Comparison of ENCODE assay signal across 8 cellular contexts in the genomic region with DNA sequence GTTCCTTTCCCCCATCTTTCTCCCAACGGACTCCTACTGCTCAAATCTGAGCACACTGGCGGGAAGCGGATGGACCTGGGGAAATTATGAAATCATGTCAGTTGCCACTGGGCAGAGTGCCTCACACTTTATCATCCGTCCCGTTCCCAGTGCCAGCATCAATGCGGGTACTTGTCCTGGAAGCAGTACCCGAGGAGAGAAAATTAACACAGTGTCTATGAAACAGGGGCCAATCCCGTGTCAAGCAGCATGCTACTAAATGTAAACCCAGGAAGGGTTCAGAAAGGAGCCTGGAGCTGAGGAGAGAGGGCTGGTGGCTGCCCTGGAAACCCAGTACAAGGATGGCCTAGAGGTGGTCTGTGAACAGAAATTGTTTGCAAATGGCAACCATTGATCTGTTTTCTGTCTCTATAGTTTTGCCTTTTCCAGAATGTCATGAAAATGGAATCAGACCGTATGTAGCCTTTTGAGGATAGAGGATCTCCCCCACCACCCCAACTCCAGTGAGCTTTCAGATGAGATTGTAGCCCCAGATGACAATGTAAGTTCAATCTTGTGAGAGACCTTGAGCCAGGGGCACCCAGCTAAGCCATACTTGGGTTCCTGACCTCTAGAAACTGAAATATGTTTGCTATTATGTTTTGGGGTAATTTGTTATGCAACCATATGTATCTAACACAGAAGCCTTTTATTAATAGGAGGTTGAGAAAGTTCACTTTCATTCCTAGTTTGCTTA. TPM values are rescaled to one million over a fixed set of nuclear protein-coding genes. Genes with fewer than 3 reads are reported as not detected.
A peak's percentile ranks its signal among the peaks of the same experiment; 100 is the strongest.
DNase-seq lines count a peak whose midpoint lies in the region; ATAC-seq and TF ChIP-seq lines count a peak whose summit lies in the region.

No MANE protein-coding gene starts in this region.

- H3K9ac ChIP-seq in BLaER1 treated with 17β-estradiol and CSF1 and Interleukin-3, amounts not matched to agents 10 nM and 100 nM: peak overlapping the region in 7 of 11 experiments; percentile 71 to 83 (median 80); a peak in 9 of 22 replicates
- peak overlapping the region; percentile 63 for H3K9ac ChIP-seq in IMR-90 (ENCODE audit: low read depth, low read length)

- peaks cover 0 to 31% (median 26%) of the 10 kb centered on the region in 11 experiments; a peak in 19 of 22 replicates for H3K27me3 ChIP-seq in BLaER1 treated with 17β-estradiol and CSF1 and Interleukin-3, amounts not matched to agents 10 nM and 100 nM
- H3K27me3 ChIP-seq in IMR-90 (ENCODE audit: control insufficient read depth, insufficient read depth, low read length) (no peaks in the 10 kb centered on the region), ascending aorta (no peaks in the 10 kb centered on the region), spleen (replicated peaks in 1 of 7) (peaks cover 0 to 4% (median 0%) of the 10 kb centered on the region in 7 donors)

- no peaks in the 10 kb centered on the region for H4K20me1 ChIP-seq in BLaER1 treated with 17β-estradiol and CSF1 and Interleukin-3, amounts not matched to agents 10 nM and 100 nM
- no peaks in the 10 kb centered on the region for H4K20me1 ChIP-seq in IMR-90 (ENCODE audit: insufficient read depth, low read length)

- H3K23ac ChIP-seq in IMR-90 (ENCODE audit: low read depth, low read length): peak overlapping the region; percentile 57

- ATAC-seq in IMR-90 (ENCODE audit: low read depth): no peak; the same call in 1 of the 2 replicates

- peak overlapping the region; percentile 72; the same call in 1 of the 3 replicates for H2BK15ac ChIP-seq in IMR-90 (ENCODE audit: low read depth, low read length)

- intact Hi-C loops in IMR-90 (cut with micrococcal nuclease) (loop anchor here (2.0 to 5.0 kb wide), 3 partner anchors 53 to 135 kb away; a partner anchor contains a TSS), ascending aorta (cut with DNase I) (loop anchor here (2.0 kb wide), 1 partner anchor 77 kb away; no protein-coding TSS in a partner anchor), spleen (cut with DNase I; ENCODE audit: low total_unique reads) (loop anchor here (10.0 kb wide), 1 partner anchor 63 kb away; no protein-coding TSS in a partner anchor), lower leg skin (cut with DNase I; ENCODE audit: low total_unique reads) (no loop called here)

- H2AK5ac ChIP-seq in IMR-90 (ENCODE audit: low read depth, low read length): peak overlapping the region; percentile 2; the same call in 1 of the 2 replicates

- peaks cover 0 to 16% of the 10 kb centered on the region in 2 experiments; a peak in 1 of 4 replicates for H3K79me1 ChIP-seq in IMR-90 (ENCODE audit: low read depth in 1 of 2, low read length in 2 of 2)

- H4K8ac ChIP-seq in IMR-90 (ENCODE audit: low read depth in 2 of 2, low read length in 2 of 2): peak overlapping the region; percentile 19 to 46; a peak in 2 of 4 replicates

- POLR2A ChIA-PET in IMR-90 (lab: Charles Lee; ENCODE audit: unreplicated experiment): no interaction called here

- peak overlapping the region; percentile 18 for H3K14ac ChIP-seq in IMR-90 (replicated peaks; ENCODE audit: low read depth, low read length)

- peaks cover 17 to 35% (median 26%) of the 10 kb centered on the region in 10 experiments; a peak in 19 of 20 replicates for H3K4me1 ChIP-seq in BLaER1 treated with 17β-estradiol and CSF1 and Interleukin-3, amounts not matched to agents 10 nM and 100 nM
- H3K4me1 ChIP-seq in IMR-90 (ENCODE audit: control insufficient read depth, insufficient read depth, low read length) (peaks cover 22% of the 10 kb centered on the region), ascending aorta (peaks cover 0 to 14% of the 10 kb centered on the region in 2 donors), spleen (peaks cover 0 to 61% (median 19%) of the 10 kb centered on the region in 6 donors)

- BruUV-seq in IMR-90 (replicated peaks; lab: Mats Ljungman, UMichigan): no TSS peak

- H2BK120ac ChIP-seq in IMR-90 (ENCODE audit: low read depth, low read length): peak overlapping the region; percentile 75

- WGBS in IMR-90 (ENCODE audit: extremely low coverage in 2 of 2, insufficient read length in 1 of 2), 2 experiments: 24% methylated on average over 5 of the region's 9 CpGs; no CpG with 5 or more reads in 1 of the 2 experiments
- 25 to 41% (median 37%) methylated on average over 9 of the region's 9 CpGs for WGBS in spleen, 5 donors
- 13% methylated on average over 9 of the region's 9 CpGs for WGBS in lower leg skin, 2 donors

- no peaks in the 10 kb centered on the region for H3K36me3 ChIP-seq in BLaER1 treated with 17β-estradiol and CSF1 and Interleukin-3, amounts not matched to agents 10 nM and 100 nM
- H3K36me3 ChIP-seq in IMR-90 (ENCODE audit: control insufficient read depth, insufficient read depth, low read length) (no peaks in the 10 kb centered on the region), ascending aorta (no peaks in the 10 kb centered on the region), spleen (no peaks in the 10 kb centered on the region)

- TF ChIP-seq CTCF in IMR-90 (conservative IDR thresholded peaks at IDR 0.05; ENCODE audit: low read depth, low read length): no peak
- no peak for TF ChIP-seq CTCF in ascending aorta (IDR thresholded peaks at IDR 0.05)
- no peak for TF ChIP-seq CTCF in spleen (IDR thresholded peaks at IDR 0.05 in 8 of 11, conservative IDR thresholded peaks at IDR 0.05 in 3 of 11)
- no peak for TF ChIP-seq CTCF in lower leg skin (IDR thresholded peaks at IDR 0.05)

- peak overlapping the region; percentile 18; the same call in 1 of the 2 replicates for H4K5ac ChIP-seq in IMR-90 (ENCODE audit: low read depth, low read length)

- 0 out of 22 replicates have a peak overlapping the region, but pooled peaks of 1 of the 11 experiments have one; percentile 74 for H3K27ac ChIP-seq in BLaER1 treated with 17β-estradiol and CSF1 and Interleukin-3, amounts not matched to agents 10 nM and 100 nM
- H3K27ac ChIP-seq in IMR-90 (ENCODE audit: insufficient read depth, low read length): peak overlapping the region; percentile 77
- peak overlapping the region; percentile 50 to 69 for H3K27ac ChIP-seq in ascending aorta
- H3K27ac ChIP-seq in spleen: peak overlapping the region; percentile 28 to 88 (median 82)

- peak overlapping the region; percentile 91 to 100 (median 97) for H3K4me2 ChIP-seq in BLaER1 treated with 17β-estradiol and CSF1 and Interleukin-3, amounts not matched to agents 10 nM and 100 nM
- peak overlapping the region; percentile 78 for H3K4me2 ChIP-seq in IMR-90 (ENCODE audit: low read depth, low read length)

- in situ Hi-C loops in IMR-90 (cut with MboI; ENCODE audit: low sequenced_read_pairs): no loop called here

- H3K4ac ChIP-seq in IMR-90 (ENCODE audit: low read depth, low read length): peak overlapping the region; percentile 44

- H2AFZ ChIP-seq in IMR-90 (replicated peaks; ENCODE audit: low read length, poor library complexity): peak overlapping the region; percentile 88

- H3K9me1 ChIP-seq in IMR-90 (ENCODE audit: insufficient read depth, low read length): peaks cover 18% of the 10 kb centered on the region

- no peak overlapping the region for H2BK5ac ChIP-seq in IMR-90 (ENCODE audit: low read depth, low read length, poor library complexity, severe bottlenecking)

- peak overlapping the region; percentile 45 for H4K91ac ChIP-seq in IMR-90 (ENCODE audit: insufficient read depth, low read depth, low read length)

- H3K4me3 ChIP-seq in BLaER1 treated with 17β-estradiol and CSF1 and Interleukin-3, amounts not matched to agents 10 nM and 100 nM: peak overlapping the region; percentile 57 to 78 (median 70); a peak in 18 of 20 replicates
- H3K4me3 ChIP-seq in IMR-90 (ENCODE audit: insufficient read depth, low read depth, low read length) (peak overlapping the region; percentile 61; the same call in 1 of the 2 replicates), ascending aorta (peak overlapping the region; percentile 82 to 83), iPS-11a (ENCODE audit: low read depth, low read length) (peak overlapping the region; percentile 67), spleen (peak overlapping the region; percentile 57 to 82 (median 70)), lower leg skin (ENCODE audit: low read depth, poor library complexity, severe bottlenecking) (no peak overlapping the region)

- peak overlapping the region; percentile 48 for H2BK20ac ChIP-seq in IMR-90 (ENCODE audit: low read depth, low read length)

- no peak overlapping the region for H2AK9ac ChIP-seq in IMR-90 (replicated peaks; ENCODE audit: low read depth, low read length, poor library complexity)

- H3K18ac ChIP-seq in IMR-90 (ENCODE audit: low read depth, low read length): peak overlapping the region; percentile 46; the same call in 1 of the 2 replicates

- no peak for TF ChIP-seq RAD21 in IMR-90 (IDR thresholded peaks at IDR 0.05; ENCODE audit: low read length)

- no peak overlapping the region; the same call in 1 of the 2 replicates for H3K56ac ChIP-seq in IMR-90 (ENCODE audit: extremely low read depth, insufficient read depth, low read length)

- dilution Hi-C loops in IMR-90 (cut with HindIII; ENCODE audit: low sequenced_read_pairs, unreplicated experiment): no loop called here

- DNase-seq in IMR-90: no peak
- DNase-seq in ascending aorta (ENCODE audit: low spot score in 2 of 2): peak in 1 of 2 donors; percentile 64
- no peak for DNase-seq in spleen
- no peak for DNase-seq in hippocampal formation (lab: John Stamatoyannopoulos, UW)
- DNase-seq in dedifferentiated amniotic fluid mesenchymal stem cell (ENCODE audit: extremely low spot score): no peak
- no peak for DNase-seq in lower leg skin (ENCODE audit: low spot score in 2 of 2)

- CTCF ChIA-PET in IMR-90 (lab: Yijun Ruan, JAX): interaction anchor here (1.0 kb wide), 1 partner anchor 55 kb away, joined by 3 read pairs; no protein-coding TSS in a partner anchor

- H3K9me3 ChIP-seq in BLaER1 treated with 17β-estradiol and CSF1 and Interleukin-3, amounts not matched to agents 10 nM and 100 nM (replicated peaks in 1 of 11): no peaks in the 10 kb centered on the region
- no peaks in the 10 kb centered on the region for H3K9me3 ChIP-seq in IMR-90 (ENCODE audit: control insufficient read depth, insufficient read depth, low read length)
- H3K9me3 ChIP-seq in ascending aorta: no peaks in the 10 kb centered on the region
- no peaks in the 10 kb centered on the region for H3K9me3 ChIP-seq in spleen

- TF ChIP-seq POLR2A in IMR-90 (IDR thresholded peaks at IDR 0.05; ENCODE audit: low read depth, low read length) (no peak), spleen (IDR thresholded peaks at IDR 0.05) (no peak), lower leg skin (IDR thresholded peaks at IDR 0.05) (no peak)

RNA-seq across cellular contexts. Expression of a gene that starts 0.9 kb away (rescaled TPM):
- total RNA-seq in IMR-90 (2012; rRNA removed) (3.8 and 7.2 TPM in 2 replicates), ascending aorta (0.85 TPM), spleen (100 to 1,000 TPM in 1 of 7 donors, 10 to 100 TPM in 5, 1 to 10 TPM in 1; 9.2 to 310 (median 27.8) TPM), lower leg skin (10 to 100 TPM in 1 of 4 donors, 1 to 10 TPM in 3; 1.5 to 12.5 (median 3.9) TPM)
- polyA plus RNA-seq in IMR-90 (2012; rRNA removed) (1.5 and 1.9 TPM in 2 replicates), spleen (1 to 10 TPM; 1.7 to 4.3 (median 2.8) TPM)
- polyA plus RNA-seq in IMR-90 (2012; cell fraction: cytosol; rRNA removed): 0.75 and 0.87 TPM in 2 replicates
- 1.0 and 5.3 TPM in 2 replicates for polyA plus RNA-seq in IMR-90 (2012; cell fraction: nucleus; rRNA removed; ENCODE audit: low replicate concordance)
